Comparison of ENCODE assay signal across 1 cellular context in the genomic region with DNA sequence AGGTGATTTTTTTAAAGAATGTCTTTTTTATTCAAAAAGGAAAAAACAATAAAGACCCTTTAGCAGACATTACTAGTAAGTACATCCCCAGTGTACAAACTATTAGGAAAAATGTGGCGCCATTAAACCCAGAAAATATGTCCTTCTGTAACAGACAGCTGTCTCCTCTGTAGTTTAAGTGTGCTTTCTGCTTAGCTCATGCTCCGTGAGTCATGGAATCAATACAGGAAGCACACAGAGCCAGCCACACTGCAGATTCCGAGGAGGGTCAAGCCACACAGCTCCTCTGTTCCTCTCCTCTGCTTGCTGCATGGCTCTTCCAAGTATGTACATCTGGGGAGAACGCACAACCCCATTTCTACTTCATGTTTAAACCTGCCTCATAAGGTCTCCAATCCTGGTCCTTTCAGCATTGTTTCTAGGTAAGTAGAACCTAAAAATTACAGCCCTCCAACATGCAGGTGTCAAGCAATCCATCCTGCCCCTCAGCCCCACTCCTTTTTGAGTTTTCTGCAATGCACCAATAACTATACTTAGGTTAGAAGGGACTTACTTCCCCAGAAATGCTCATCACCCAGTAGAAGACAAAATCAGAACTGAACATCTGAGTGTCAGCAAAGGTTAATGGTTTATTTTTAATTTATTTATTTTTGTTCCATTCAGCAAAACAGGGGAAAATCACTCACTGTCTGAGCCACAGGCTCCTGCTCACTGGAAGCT.
TF ChIP-seq lines count a peak whose summit lies in the region.

No MANE protein-coding gene starts in this region.

TF ChIP-seq in HepG2, 621 proteins besides CTCF, POLR2A, EP300 and RAD21 (continued from another document and continues in another):
- TF ChIP-seq GMEB2 (CRISPR knock-in tag; IDR thresholded peaks at IDR 0.05; ENCODE audit: low read depth) (no peak), ZNF326 (CRISPR knock-in tag; IDR thresholded peaks at IDR 0.05; ENCODE audit: borderline replicate concordance) (no peak), HNF1A (IDR thresholded peaks at IDR 0.05; ENCODE audit: low read depth) (no peak), HNF1A (CRISPR knock-in tag; IDR thresholded peaks at IDR 0.05; ENCODE audit: borderline replicate concordance) (0 out of 2 replicates have a peak, but pooled peaks have one; percentile 21), ETV5 (CRISPR knock-in tag; IDR thresholded peaks at IDR 0.05; ENCODE audit: borderline replicate concordance) (peak; percentile 97), ZFP82 (CRISPR knock-in tag; IDR thresholded peaks at IDR 0.05; ENCODE audit: borderline replicate concordance) (0 out of 2 replicates have a peak, but pooled peaks have one; percentile 42), GABPA (IDR thresholded peaks at IDR 0.05; ENCODE audit: low read depth, low read length) (0 out of 2 replicates have a peak, but pooled peaks have one; percentile 5), GABPA (CRISPR knock-in tag; IDR thresholded peaks at IDR 0.05; ENCODE audit: low read depth) (peak; percentile 77), TEAD3 (CRISPR knock-in tag; optimal IDR thresholded peaks at IDR 0.05; ENCODE audit: borderline replicate concordance) (peak; percentile 84), TGIF2 (CRISPR knock-in tag; IDR thresholded peaks at IDR 0.05) (peak; percentile 52; the same call in 1 of the 2 replicates), ZC3H13 (CRISPR knock-in tag; IDR thresholded peaks at IDR 0.05) (no peak), MAX (IDR thresholded peaks at IDR 0.05) (peak; percentile 62; the same call in 1 of the 2 replicates), DNMT3B (CRISPR knock-in tag; conservative IDR thresholded peaks at IDR 0.05) (no peak), NCOR1 (IDR thresholded peaks at IDR 0.05; ENCODE audit: borderline replicate concordance, low read length) (peak; percentile 38; the same call in 1 of the 2 replicates), ELF1 (CRISPR knock-in tag; IDR thresholded peaks at IDR 0.05) (peak; percentile 67), KDM1A (CRISPR knock-in tag; IDR thresholded peaks at IDR 0.05) (0 out of 2 replicates have a peak, but pooled peaks have one; percentile 15), RXRA (CRISPR knock-in tag; IDR thresholded peaks at IDR 0.05) (peak; percentile 23; the same call in 1 of the 2 replicates), ZNF510 (CRISPR knock-in tag; IDR thresholded peaks at IDR 0.05; ENCODE audit: low read depth) (peak; percentile 85), MAFF (IDR thresholded peaks at IDR 0.05; ENCODE audit: low read depth, low read length) (peak; percentile 83), NR2F1 (CRISPR knock-in tag; IDR thresholded peaks at IDR 0.05) (no peak), RBFOX2 (IDR thresholded peaks at IDR 0.05; ENCODE audit: low read depth, low read length) (no peak), ZFP36 (IDR thresholded peaks at IDR 0.05; ENCODE audit: borderline replicate concordance, low read depth, low read length, partially characterized antibody) (no peak), FOXM1 (CRISPR knock-in tag; IDR thresholded peaks at IDR 0.05) (no peak), MLXIP (CRISPR knock-in tag; IDR thresholded peaks at IDR 0.05; ENCODE audit: borderline replicate concordance) (no peak), ZNF232 (CRISPR knock-in tag; IDR thresholded peaks at IDR 0.05; ENCODE audit: borderline replicate concordance) (no peak), ZKSCAN8 (CRISPR knock-in tag; IDR thresholded peaks at IDR 0.05; ENCODE audit: borderline replicate concordance) (peak; percentile 74), SAP130 (CRISPR knock-in tag; IDR thresholded peaks at IDR 0.05; ENCODE audit: low read depth) (peak; percentile 86), SMARCC2 (IDR thresholded peaks at IDR 0.05) (0 out of 2 replicates have a peak, but pooled peaks have one; percentile 9)
- TF ChIP-seq, protein P1, sequence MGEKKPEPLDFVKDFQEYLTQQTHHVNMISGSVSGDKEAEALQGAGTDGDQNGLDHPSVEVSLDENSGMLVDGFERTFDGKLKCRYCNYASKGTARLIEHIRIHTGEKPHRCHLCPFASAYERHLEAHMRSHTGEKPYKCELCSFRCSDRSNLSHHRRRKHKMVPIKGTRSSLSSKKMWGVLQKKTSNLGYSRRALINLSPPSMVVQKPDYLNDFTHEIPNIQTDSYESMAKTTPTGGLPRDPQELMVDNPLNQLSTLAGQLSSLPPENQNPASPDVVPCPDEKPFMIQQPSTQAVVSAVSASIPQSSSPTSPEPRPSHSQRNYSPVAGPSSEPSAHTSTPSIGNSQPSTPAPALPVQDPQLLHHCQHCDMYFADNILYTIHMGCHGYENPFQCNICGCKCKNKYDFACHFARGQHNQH (CRISPR knock-in tag; IDR thresholded peaks at IDR 0.05), result peak; percentile 66; the same call in 1 of the 2 replicates
- TF ChIP-seq, protein P2, sequence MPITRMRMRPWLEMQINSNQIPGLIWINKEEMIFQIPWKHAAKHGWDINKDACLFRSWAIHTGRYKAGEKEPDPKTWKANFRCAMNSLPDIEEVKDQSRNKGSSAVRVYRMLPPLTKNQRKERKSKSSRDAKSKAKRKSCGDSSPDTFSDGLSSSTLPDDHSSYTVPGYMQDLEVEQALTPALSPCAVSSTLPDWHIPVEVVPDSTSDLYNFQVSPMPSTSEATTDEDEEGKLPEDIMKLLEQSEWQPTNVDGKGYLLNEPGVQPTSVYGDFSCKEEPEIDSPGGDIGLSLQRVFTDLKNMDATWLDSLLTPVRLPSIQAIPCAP (CRISPR knock-in tag; IDR thresholded peaks at IDR 0.05; ENCODE audit: low read depth), result no peak
- TF ChIP-seq, protein P3, sequence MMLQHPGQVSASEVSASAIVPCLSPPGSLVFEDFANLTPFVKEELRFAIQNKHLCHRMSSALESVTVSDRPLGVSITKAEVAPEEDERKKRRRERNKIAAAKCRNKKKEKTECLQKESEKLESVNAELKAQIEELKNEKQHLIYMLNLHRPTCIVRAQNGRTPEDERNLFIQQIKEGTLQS (CRISPR knock-in tag; IDR thresholded peaks at IDR 0.05), result peak; percentile 91
- TF ChIP-seq, protein P4, sequence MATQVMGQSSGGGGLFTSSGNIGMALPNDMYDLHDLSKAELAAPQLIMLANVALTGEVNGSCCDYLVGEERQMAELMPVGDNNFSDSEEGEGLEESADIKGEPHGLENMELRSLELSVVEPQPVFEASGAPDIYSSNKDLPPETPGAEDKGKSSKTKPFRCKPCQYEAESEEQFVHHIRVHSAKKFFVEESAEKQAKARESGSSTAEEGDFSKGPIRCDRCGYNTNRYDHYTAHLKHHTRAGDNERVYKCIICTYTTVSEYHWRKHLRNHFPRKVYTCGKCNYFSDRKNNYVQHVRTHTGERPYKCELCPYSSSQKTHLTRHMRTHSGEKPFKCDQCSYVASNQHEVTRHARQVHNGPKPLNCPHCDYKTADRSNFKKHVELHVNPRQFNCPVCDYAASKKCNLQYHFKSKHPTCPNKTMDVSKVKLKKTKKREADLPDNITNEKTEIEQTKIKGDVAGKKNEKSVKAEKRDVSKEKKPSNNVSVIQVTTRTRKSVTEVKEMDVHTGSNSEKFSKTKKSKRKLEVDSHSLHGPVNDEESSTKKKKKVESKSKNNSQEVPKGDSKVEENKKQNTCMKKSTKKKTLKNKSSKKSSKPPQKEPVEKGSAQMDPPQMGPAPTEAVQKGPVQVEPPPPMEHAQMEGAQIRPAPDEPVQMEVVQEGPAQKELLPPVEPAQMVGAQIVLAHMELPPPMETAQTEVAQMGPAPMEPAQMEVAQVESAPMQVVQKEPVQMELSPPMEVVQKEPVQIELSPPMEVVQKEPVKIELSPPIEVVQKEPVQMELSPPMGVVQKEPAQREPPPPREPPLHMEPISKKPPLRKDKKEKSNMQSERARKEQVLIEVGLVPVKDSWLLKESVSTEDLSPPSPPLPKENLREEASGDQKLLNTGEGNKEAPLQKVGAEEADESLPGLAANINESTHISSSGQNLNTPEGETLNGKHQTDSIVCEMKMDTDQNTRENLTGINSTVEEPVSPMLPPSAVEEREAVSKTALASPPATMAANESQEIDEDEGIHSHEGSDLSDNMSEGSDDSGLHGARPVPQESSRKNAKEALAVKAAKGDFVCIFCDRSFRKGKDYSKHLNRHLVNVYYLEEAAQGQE (IDR thresholded peaks at IDR 0.05; ENCODE audit: borderline replicate concordance in 1 of 2, low read depth in 1 of 2, low read length in 2 of 2), result peak in 1 of 2 experiments; percentile 55; a peak in 1 of 4 replicates
- TF ChIP-seq, protein P5, sequence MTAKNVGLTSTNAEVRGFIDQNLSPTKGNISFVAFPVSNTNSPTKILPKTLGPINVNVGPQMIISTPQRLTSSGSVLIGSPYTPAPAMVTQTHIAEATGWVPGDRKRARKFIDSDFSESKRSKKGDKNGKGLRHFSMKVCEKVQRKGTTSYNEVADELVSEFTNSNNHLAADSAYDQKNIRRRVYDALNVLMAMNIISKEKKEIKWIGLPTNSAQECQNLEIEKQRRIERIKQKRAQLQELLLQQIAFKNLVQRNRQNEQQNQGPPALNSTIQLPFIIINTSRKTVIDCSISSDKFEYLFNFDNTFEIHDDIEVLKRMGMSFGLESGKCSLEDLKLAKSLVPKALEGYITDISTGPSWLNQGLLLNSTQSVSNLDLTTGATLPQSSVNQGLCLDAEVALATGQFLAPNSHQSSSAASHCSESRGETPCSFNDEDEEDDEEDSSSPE (CRISPR knock-in tag; IDR thresholded peaks at IDR 0.05), result peak; percentile 44
- TF ChIP-seq, protein P6, sequence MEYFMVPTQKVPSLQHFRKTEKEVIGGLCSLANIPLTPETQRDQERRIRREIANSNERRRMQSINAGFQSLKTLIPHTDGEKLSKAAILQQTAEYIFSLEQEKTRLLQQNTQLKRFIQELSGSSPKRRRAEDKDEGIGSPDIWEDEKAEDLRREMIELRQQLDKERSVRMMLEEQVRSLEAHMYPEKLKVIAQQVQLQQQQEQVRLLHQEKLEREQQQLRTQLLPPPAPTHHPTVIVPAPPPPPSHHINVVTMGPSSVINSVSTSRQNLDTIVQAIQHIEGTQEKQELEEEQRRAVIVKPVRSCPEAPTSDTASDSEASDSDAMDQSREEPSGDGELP (IDR thresholded peaks at IDR 0.05; ENCODE audit: borderline replicate concordance, low read depth), result peak; percentile 82; the same call in 1 of the 2 replicates
